ENCODE assay signal across 1 cellular context in genomic region chr2:237966565-237967462, GRCh38.
A peak's percentile ranks its signal among the peaks of the same experiment; 100 is the strongest.
TF ChIP-seq lines count a peak whose summit lies in the region.

Gene UBE2F, plus strand, starts transcription at chr2:237967014. Its CDS starts 6,094 bp downstream, at chr2:237973108.

TF ChIP-seq in HepG2, 621 proteins besides CTCF, POLR2A, EP300 and RAD21 (continued from another document and continues in another):
- TF ChIP-seq TRAFD1 (CRISPR knock-in tag; IDR thresholded peaks at IDR 0.05; ENCODE audit: borderline replicate concordance) (no peak), ARNT (IDR thresholded peaks at IDR 0.05) (no peak), ZNF432 (CRISPR knock-in tag; IDR thresholded peaks at IDR 0.05; ENCODE audit: borderline replicate concordance) (no peak), ARNTL (CRISPR knock-in tag; IDR thresholded peaks at IDR 0.05) (peak; percentile 91), ZNF280D (CRISPR knock-in tag; IDR thresholded peaks at IDR 0.05) (0 out of 2 replicates have a peak, but pooled peaks have one; percentile 42), RAD51 (IDR thresholded peaks at IDR 0.05; ENCODE audit: borderline replicate concordance) (no peak), PITX1 (CRISPR knock-in tag; IDR thresholded peaks at IDR 0.05) (peak; percentile 72; the same call in 1 of the 2 replicates), ZNF362 (CRISPR knock-in tag; IDR thresholded peaks at IDR 0.05; ENCODE audit: borderline replicate concordance) (peak; percentile 100), SKI (IDR thresholded peaks at IDR 0.05; ENCODE audit: partially characterized antibody) (peak; percentile 96), ARID5B (CRISPR knock-in tag; IDR thresholded peaks at IDR 0.05) (peak; percentile 72; the same call in 1 of the 2 replicates), ZNF563 (CRISPR knock-in tag; IDR thresholded peaks at IDR 0.05) (peak; percentile 75), ZFP41 (CRISPR knock-in tag; IDR thresholded peaks at IDR 0.05; ENCODE audit: borderline replicate concordance) (no peak), DNMT3B (CRISPR knock-in tag; conservative IDR thresholded peaks at IDR 0.05) (0 out of 2 replicates have a peak, but pooled peaks have one; percentile 18), HNRNPL (IDR thresholded peaks at IDR 0.05; ENCODE audit: low read depth, low read length) (0 out of 2 replicates have a peak, but pooled peaks have one; percentile 46), ZNF512B (CRISPR knock-in tag; IDR thresholded peaks at IDR 0.05; ENCODE audit: borderline replicate concordance) (no peak), MAX (IDR thresholded peaks at IDR 0.05) (peak; percentile 94), FOXJ3 (CRISPR knock-in tag; IDR thresholded peaks at IDR 0.05; ENCODE audit: borderline replicate concordance) (peak; percentile 51; the same call in 1 of the 2 replicates), HNRNPK (IDR thresholded peaks at IDR 0.05; ENCODE audit: low read depth, low read length, poor library complexity, severe bottlenecking) (peak; percentile 68), NFRKB (IDR thresholded peaks at IDR 0.05) (no peak), ZNF296 (CRISPR knock-in tag; conservative IDR thresholded peaks at IDR 0.05) (no peak), MED13 (CRISPR knock-in tag; IDR thresholded peaks at IDR 0.05) (no peak), SIX4 (CRISPR knock-in tag; IDR thresholded peaks at IDR 0.05) (0 out of 2 replicates have a peak, but pooled peaks have one; percentile 28), ZNF337 (CRISPR knock-in tag; IDR thresholded peaks at IDR 0.05; ENCODE audit: borderline replicate concordance, low read depth) (0 out of 2 replicates have a peak, but pooled peaks have one; percentile 70), ZNF350 (CRISPR knock-in tag; IDR thresholded peaks at IDR 0.05; ENCODE audit: borderline replicate concordance, low read depth) (0 out of 2 replicates have a peak, but pooled peaks have one; percentile 79), NFYB (CRISPR knock-in tag; IDR thresholded peaks at IDR 0.05) (peak; percentile 99), ZNF720 (CRISPR knock-in tag; IDR thresholded peaks at IDR 0.05) (no peak), MNT (IDR thresholded peaks at IDR 0.05) (peak; percentile 72), ZNF569 (CRISPR knock-in tag; IDR thresholded peaks at IDR 0.05; ENCODE audit: borderline replicate concordance) (no peak), ZNF770 (CRISPR knock-in tag; IDR thresholded peaks at IDR 0.05) (no peak), TBX3 (IDR thresholded peaks at IDR 0.05; ENCODE audit: borderline replicate concordance) (peak; percentile 64; the same call in 1 of the 2 replicates), MATR3 (CRISPR knock-in tag; IDR thresholded peaks at IDR 0.05) (no peak), ZBTB2 (CRISPR knock-in tag; IDR thresholded peaks at IDR 0.05; ENCODE audit: low read depth) (peak; percentile 87), ZBTB38 (CRISPR knock-in tag; IDR thresholded peaks at IDR 0.05) (peak; percentile 61; the same call in 1 of the 2 replicates), ADNP (CRISPR knock-in tag; IDR thresholded peaks at IDR 0.05) (no peak)
